ENCODE assay signal across 1 cellular context in genomic region chr7:104415700-104416099, GRCh38.
TF ChIP-seq lines count a peak whose summit lies in the region.

No MANE protein-coding gene starts in this region.

TF ChIP-seq in GM12878, 131 proteins besides CTCF, POLR2A, EP300 and RAD21 (continued from another document):
- TF ChIP-seq POLR2AphosphoS2 (IDR thresholded peaks at IDR 0.05; ENCODE audit: low read depth, low read length) (no peak), ZZZ3 (IDR thresholded peaks at IDR 0.05; ENCODE audit: control insufficient read depth, insufficient read length, low read depth) (no peak), YBX1 (IDR thresholded peaks at IDR 0.05) (no peak), HDAC6 (IDR thresholded peaks at IDR 0.05; ENCODE audit: unreplicated experiment) (no peak)
